ENCODE assay signal across 19 cellular contexts in genomic region chr13:98942997-98943396, GRCh38. TPM values are rescaled to one million over a fixed set of nuclear protein-coding genes. Genes with fewer than 3 reads are reported as not detected.
DNase-seq lines count a peak whose midpoint lies in the region; ATAC-seq and TF ChIP-seq lines count a peak whose summit lies in the region.
"Had no signal": no experiment of that assay in that cellular context is flagged by ENCODE, and none has a peak within 500 bp of the region (broad histone marks: within the 10 kb centered on the region; RNA-seq: fewer than 3 reads in every experiment).

No MANE protein-coding gene starts in this region.

- DNase-seq in AG08395 (ENCODE audit: low spot score), result peak; percentile 73
- peak; percentile 60 for DNase-seq in GM04504 (ENCODE audit: low read depth)
- peak; percentile 12 to 23 for DNase-seq in erythroblast (lab: John Stamatoyannopoulos, UW)
- peak; percentile 70 to 85 for DNase-seq in foreskin fibroblast
- no peak for DNase-seq in activated T-cell treated with anti-CD3 and anti-CD28 coated beads for 4 hours
- DNase-seq in SK-N-DZ (ENCODE audit: low spot score), result no peak
- DNase-seq: AML-193, DMS 273 treated with DMSO at 0.1 percent for 48 hours, GDM1, HCEC 1CT, NCI-H1436, NCI-H2029 treated with DMSO at 0.1 percent for 48 hours, NCI-H510A, NCI-H774, PC-9 had no signal

- no peak overlapping the region for H3K4me3 ChIP-seq in foreskin fibroblast (ENCODE audit: low read depth in 1 of 2, low read length in 2 of 2)
- H3K4me3 ChIP-seq: PC-9, SK-N-MC had no signal

- no peak for TF ChIP-seq CTCF in foreskin fibroblast (IDR thresholded peaks at IDR 0.05; ENCODE audit: low read depth, low read length)

- no peak for TF ChIP-seq POLR2A in erythroblast (IDR thresholded peaks at IDR 0.05; ENCODE audit: low read length)

- ATAC-seq in GM21717 (IDR thresholded peaks at IDR 0.05; ENCODE audit: unreplicated experiment) (no peak), HG03097 (IDR thresholded peaks at IDR 0.05; ENCODE audit: low FRiP score, unreplicated experiment) (no peak)

RNA-seq across cellular contexts. Expression of gene DOCK9, which starts 34.9 kb away (rescaled TPM):
- polyA plus RNA-seq in SK-N-DZ (2014; cell fraction: cytosol; rRNA removed), result 1.9 and 2.7 TPM in 2 replicates
- polyA plus RNA-seq in SK-N-DZ (2014; cell fraction: nucleus; rRNA removed), result 1.2 and 3.3 TPM in 2 replicates
- polyA plus RNA-seq: CD14-positive monocyte had no signal

Comparison
In these comparisons a context has a peak if more than half of its experiments do, and no peak if none do; other contexts are left out.
1. DNase-seq: peak in AG08395 (single experiment), GM04504 (single experiment), erythroblast (2 of 2) and foreskin fibroblast (2 of 2); none in activated T-cell treated with anti-CD3 and anti-CD28 coated beads for 4 hours (single experiment) and SK-N-DZ (single experiment).